ENCODE assay signal across 18 cellular contexts in the genomic region with DNA sequence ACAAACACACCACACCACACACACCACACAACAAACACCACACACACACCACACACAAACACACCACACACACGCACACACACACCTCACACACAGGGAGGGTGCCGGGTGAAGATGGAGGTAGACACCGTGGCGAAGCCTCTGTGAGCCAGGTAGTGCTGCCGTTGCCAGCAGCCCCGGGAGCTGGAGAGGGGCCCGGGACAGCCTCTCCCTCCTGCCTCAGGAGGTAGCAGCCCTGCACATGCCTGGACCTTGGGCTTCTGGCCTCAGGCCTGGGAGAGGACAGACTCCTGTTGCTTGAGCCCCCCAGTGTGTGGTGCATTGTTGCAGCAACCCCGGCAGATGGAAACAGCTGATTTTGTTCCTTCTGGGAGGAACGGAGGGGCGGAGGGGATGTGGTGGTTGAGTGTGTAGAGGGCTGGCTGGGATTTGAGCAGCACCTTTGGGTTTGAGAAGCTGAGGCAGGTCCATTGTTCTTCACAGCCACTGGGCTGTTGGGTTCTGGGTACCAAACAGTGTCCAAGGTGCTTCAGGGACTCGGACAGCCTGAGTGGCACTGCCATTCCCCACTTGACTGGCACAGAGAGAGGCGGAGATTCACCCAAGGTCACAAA. TPM values are rescaled to one million over a fixed set of nuclear protein-coding genes. Genes with fewer than 3 reads are reported as not detected.
DNase-seq lines count a peak whose midpoint lies in the region; ATAC-seq, FAIRE-seq and TF ChIP-seq lines count a peak whose summit lies in the region.
"Had no signal": no experiment of that assay in that cellular context is flagged by ENCODE, and none has a peak within 500 bp of the region (broad histone marks: within the 10 kb centered on the region; RNA-seq: fewer than 3 reads in every experiment).

No MANE protein-coding gene starts in this region.

- no peak overlapping the region for H3K4me3 Mint-ChIP-seq in activated naive CD8-positive, alpha-beta T cell treated with anti-CD3 and anti-CD28 coated beads, Interleukin-2, amount 10 ng/mL, durations not matched to agents 7 days and 5 days
- H3K4me3 Mint-ChIP-seq in activated naive CD8-positive, alpha-beta T cell treated with anti-CD3 and anti-CD28 coated beads for 36 hours, result no peak overlapping the region
- H3K4me3 Mint-ChIP-seq in brain, result peak overlapping the region in 1 of 5 experiments; percentile 53
- H3K4me3 Mint-ChIP-seq: CD8-positive, alpha-beta T cell had no signal

- H3K4me3 ChIP-seq in kidney (ENCODE audit: low read length in 2 of 2), result no peak overlapping the region
- H3K4me3 ChIP-seq in trophoblast cell (ENCODE audit: low read depth, low read length), result peak overlapping the region; percentile 33
- H3K4me3 ChIP-seq: BLaER1 treated with 17β-estradiol and CSF1 and Interleukin-3, amounts not matched to agents 10 nM and 100 nM had no signal

- no peak for FAIRE-seq in kidney (lab: Jason Lieb, UNC)
- FAIRE-seq: H54 had no signal

- no peak for ATAC-seq in activated naive CD8-positive, alpha-beta T cell treated with anti-CD3 and anti-CD28 coated beads, Interleukin-2, amount 10 ng/mL, durations not matched to agents 7 days and 5 days (ENCODE audit: low read depth)
- ATAC-seq in GM18519 (IDR thresholded peaks at IDR 0.05; ENCODE audit: low FRiP score, unreplicated experiment), result no peak
- ATAC-seq: CD8-positive, alpha-beta T cell had no signal

- H3K36me3 ChIP-seq in kidney (ENCODE audit: control insufficient read depth in 1 of 2, insufficient read depth in 2 of 2, low read length in 2 of 2) (no peaks in the 10 kb centered on the region), trophoblast cell (ENCODE audit: control insufficient read depth in 1 of 2, insufficient read depth in 2 of 2, low read length in 2 of 2) (no peaks in the 10 kb centered on the region)
- H3K36me3 ChIP-seq: BLaER1 treated with 17β-estradiol and CSF1 and Interleukin-3, amounts not matched to agents 10 nM and 100 nM had no signal

- H3K27me3 Mint-ChIP-seq in activated naive CD8-positive, alpha-beta T cell treated with anti-CD3 and anti-CD28 coated beads, Interleukin-2, amount 10 ng/mL, durations not matched to agents 7 days and 5 days, result no peaks in the 10 kb centered on the region
- peaks cover 6% of the 10 kb centered on the region for H3K27me3 Mint-ChIP-seq in activated naive CD8-positive, alpha-beta T cell treated with anti-CD3 and anti-CD28 coated beads for 36 hours
- H3K27me3 Mint-ChIP-seq in brain, result peaks cover 13% of the 10 kb centered on the region

- H3K9me3 Mint-ChIP-seq in activated naive CD8-positive, alpha-beta T cell treated with anti-CD3 and anti-CD28 coated beads, Interleukin-2, amount 10 ng/mL, durations not matched to agents 7 days and 5 days, result peaks cover 9% of the 10 kb centered on the region
- H3K9me3 Mint-ChIP-seq in activated naive CD8-positive, alpha-beta T cell treated with anti-CD3 and anti-CD28 coated beads for 36 hours, result no peaks in the 10 kb centered on the region
- peaks cover 16 to 23% (median 21%) of the 10 kb centered on the region in 5 experiments for H3K9me3 Mint-ChIP-seq in brain
- H3K9me3 Mint-ChIP-seq: CD8-positive, alpha-beta T cell had no signal

- no peak overlapping the region for H2BK12ac ChIP-seq in trophoblast cell (ENCODE audit: low read length)

- no peak overlapping the region for H3K18ac ChIP-seq in trophoblast cell (ENCODE audit: low read length)

- H3K23ac ChIP-seq in trophoblast cell (ENCODE audit: low read length), result no peak overlapping the region

- no peak overlapping the region for H2BK120ac ChIP-seq in trophoblast cell (ENCODE audit: insufficient read depth, low read length, poor library complexity)

- no peak overlapping the region for H3K14ac ChIP-seq in trophoblast cell (ENCODE audit: low read length)

- no peak overlapping the region for H4K8ac ChIP-seq in trophoblast cell (ENCODE audit: low read depth, low read length)

- H3K4me1 ChIP-seq in kidney (ENCODE audit: control insufficient read depth in 1 of 2, insufficient read depth in 1 of 2, low read depth in 1 of 2, low read length in 2 of 2) (no peaks in the 10 kb centered on the region), trophoblast cell (ENCODE audit: control insufficient read depth in 1 of 2, insufficient read depth in 2 of 2, low read length in 2 of 2) (no peaks in the 10 kb centered on the region)

- no peak overlapping the region for H2AFZ ChIP-seq in trophoblast cell (ENCODE audit: insufficient read depth, low read length, poor library complexity)

- H3K9me3 ChIP-seq in kidney (ENCODE audit: control insufficient read depth in 1 of 2, low read length in 2 of 2) (no peaks in the 10 kb centered on the region), trophoblast cell (ENCODE audit: insufficient read depth, low read depth, low read length) (peaks cover 13% of the 10 kb centered on the region)

- H3K27me3 ChIP-seq in trophoblast cell (ENCODE audit: insufficient read depth, low read length), result no peaks in the 10 kb centered on the region
- H3K27me3 ChIP-seq: BLaER1 treated with 17β-estradiol and CSF1 and Interleukin-3, amounts not matched to agents 10 nM and 100 nM had no signal

- H3K36me3 Mint-ChIP-seq in activated naive CD8-positive, alpha-beta T cell treated with anti-CD3 and anti-CD28 coated beads, Interleukin-2, amount 10 ng/mL, durations not matched to agents 7 days and 5 days, result peaks cover 5% of the 10 kb centered on the region
- H3K36me3 Mint-ChIP-seq in activated naive CD8-positive, alpha-beta T cell treated with anti-CD3 and anti-CD28 coated beads for 36 hours, result peaks cover 2% of the 10 kb centered on the region
- no peaks in the 10 kb centered on the region for H3K36me3 Mint-ChIP-seq in brain
- H3K36me3 Mint-ChIP-seq: CD8-positive, alpha-beta T cell had no signal

- no peak overlapping the region for H3K4me2 ChIP-seq in trophoblast cell (ENCODE audit: low read length)
- H3K4me2 ChIP-seq: BLaER1 treated with 17β-estradiol and CSF1 and Interleukin-3, amounts not matched to agents 10 nM and 100 nM had no signal

- H3K27ac Mint-ChIP-seq in activated naive CD8-positive, alpha-beta T cell treated with anti-CD3 and anti-CD28 coated beads, Interleukin-2, amount 10 ng/mL, durations not matched to agents 7 days and 5 days, result peak overlapping the region; percentile 66
- H3K27ac Mint-ChIP-seq in activated naive CD8-positive, alpha-beta T cell treated with anti-CD3 and anti-CD28 coated beads for 36 hours, result no peak overlapping the region
- H3K27ac Mint-ChIP-seq in brain, result peak overlapping the region in 3 of 5 experiments; percentile 0 to 80 (median 10)
- H3K27ac Mint-ChIP-seq: CD8-positive, alpha-beta T cell had no signal

- no peak for DNase-seq in activated naive CD8-positive, alpha-beta T cell treated with anti-CD3 and anti-CD28 coated beads, Interleukin-2, amount 10 ng/mL, durations not matched to agents 7 days and 5 days
- no peak for DNase-seq in activated naive CD8-positive, alpha-beta T cell treated with anti-CD3 and anti-CD28 coated beads for 36 hours
- DNase-seq in kidney (peak; percentile 48), trophoblast cell (no peak), dermis blood vessel endothelial cell (no peak), amygdala (lab: John Stamatoyannopoulos, UW) (no peak)
- DNase-seq: CD8-positive, alpha-beta T cell; DMS79 treated with DMSO at 0.1 percent for 48 hours; NCI-H1417; NCI-H187; NCI-H2107; NCI-H510A; NCI-H774; SIG-M5 had no signal

- H3K79me1 ChIP-seq in trophoblast cell (ENCODE audit: low read length), result no peaks in the 10 kb centered on the region

- H3K9ac ChIP-seq in kidney (ENCODE audit: low read length in 2 of 2) (no peak overlapping the region), trophoblast cell (ENCODE audit: low read length) (no peak overlapping the region)
- H3K9ac ChIP-seq: BLaER1 treated with 17β-estradiol and CSF1 and Interleukin-3, amounts not matched to agents 10 nM and 100 nM had no signal

- H2BK5ac ChIP-seq in trophoblast cell (ENCODE audit: low read depth, low read length, poor library complexity), result no peak overlapping the region

- intact Hi-C loops in kidney (cut with DNase I), result no loop called here

- H3K27ac ChIP-seq in kidney (ENCODE audit: low read depth in 2 of 2, low read length in 2 of 2) (no peak overlapping the region), trophoblast cell (ENCODE audit: low read depth, low read length) (no peak overlapping the region)
- H3K27ac ChIP-seq: BLaER1 treated with 17β-estradiol and CSF1 and Interleukin-3, amounts not matched to agents 10 nM and 100 nM had no signal

- no peak overlapping the region for H4K91ac ChIP-seq in trophoblast cell (ENCODE audit: low read depth, low read length)

- H4K12ac ChIP-seq in trophoblast cell (ENCODE audit: low read depth, low read length), result no peak overlapping the region

- H3K4me1 Mint-ChIP-seq in activated naive CD8-positive, alpha-beta T cell treated with anti-CD3 and anti-CD28 coated beads, Interleukin-2, amount 10 ng/mL, durations not matched to agents 7 days and 5 days, result peaks cover 4% of the 10 kb centered on the region
- no peaks in the 10 kb centered on the region for H3K4me1 Mint-ChIP-seq in activated naive CD8-positive, alpha-beta T cell treated with anti-CD3 and anti-CD28 coated beads for 36 hours
- H3K4me1 Mint-ChIP-seq in brain, result peaks cover 16% of the 10 kb centered on the region

- H2AK5ac ChIP-seq in trophoblast cell (ENCODE audit: low read length), result no peak overlapping the region

- WGBS in trophoblast cell (ENCODE audit: extremely low coverage, insufficient coverage, insufficient read length), result 100% methylated on average over 1 of the region's 12 CpGs

- H3K4ac ChIP-seq in trophoblast cell (ENCODE audit: low read depth, low read length), result no peak overlapping the region

- H3K79me2 ChIP-seq in trophoblast cell (ENCODE audit: control insufficient read depth, insufficient read depth, low read length, poor library complexity), result no peaks in the 10 kb centered on the region

- TF ChIP-seq CTCF in brain (conservative IDR thresholded peaks at IDR 0.05), result no peak
- TF ChIP-seq CTCF in kidney (IDR thresholded peaks at IDR 0.05; ENCODE audit: borderline replicate concordance, extremely low read depth, insufficient read depth), result no peak

- POLR2A ChIA-PET in activated naive CD8-positive, alpha-beta T cell treated with anti-CD3 and anti-CD28 coated beads, Interleukin-2, amount 10 ng/mL, durations not matched to agents 7 days and 5 days (lab: Charles Lee), result no interaction called here

RNA-seq across cellular contexts. Expression of gene C1orf174, which starts 30.7 kb away (rescaled TPM):
- total RNA-seq in activated naive CD8-positive, alpha-beta T cell treated with anti-CD3 and anti-CD28 coated beads, Interleukin-2, amount 10 ng/mL, durations not matched to agents 7 days and 5 days, result 10 to 100 TPM; 31.1 to 34.4 TPM
- 10 to 100 TPM; 51.0 to 53.1 TPM for total RNA-seq in activated naive CD8-positive, alpha-beta T cell treated with anti-CD3 and anti-CD28 coated beads for 36 hours
- polyA plus RNA-seq in brain (ENCODE audit: insufficient read depth, low read depth, low replicate concordance) (13.9 TPM), kidney (ENCODE audit: insufficient read depth, low read depth, low replicate concordance) (15.9 TPM)
- total RNA-seq in kidney (16.8 TPM), dermis blood vessel endothelial cell (28.8 and 38.1 TPM in 2 replicates)
- 26.8 and 28.3 TPM in 2 replicates for polyA plus RNA-seq in trophoblast cell (2013)
